8 cellular contexts compared by ENCODE assay signal in genomic region chr2:207530160-207531023, GRCh38. TPM values are rescaled to one million over a fixed set of nuclear protein-coding genes. Genes with fewer than 3 reads are reported as not detected.
A peak's percentile ranks its signal among the peaks of the same experiment; 100 is the strongest.
DNase-seq lines count a peak whose midpoint lies in the region; ATAC-seq and TF ChIP-seq lines count a peak whose summit lies in the region.

No MANE protein-coding gene starts in this region.

- no peaks in the 10 kb centered on the region for H3K27me3 Mint-ChIP-seq in naive B cell

- no peak for DNase-seq in GM12864 (ENCODE audit: low read depth)
- no peak for DNase-seq in NT2/D1 (ENCODE audit: low read depth, low spot score)
- peak; percentile 35 for DNase-seq in activated T-cell treated with anti-CD3 and anti-CD28 coated beads for 4 hours
- DNase-seq in epithelial cell of proximal tubule (ENCODE audit: low read depth): no peak
- peak; percentile 61 for DNase-seq in naive B cell

- peak overlapping the region; percentile 99 for H3K27ac ChIP-seq in subcutaneous abdominal adipose tissue (ENCODE audit: low read depth, low read length)

- H3K27ac Mint-ChIP-seq in naive B cell: peak overlapping the region; percentile 99 to 100 (median 100)

- H3K4me1 Mint-ChIP-seq in naive B cell: peaks cover 43 to 74% (median 54%) of the 10 kb centered on the region in 3 donors

- peak overlapping the region; percentile 87 for H3K4me3 ChIP-seq in GM12864 (ENCODE audit: low read depth, low read length)
- peak overlapping the region; percentile 99 for H3K4me3 ChIP-seq in NT2/D1 (ENCODE audit: insufficient read length, low read depth)
- H3K4me3 ChIP-seq in epithelial cell of proximal tubule (ENCODE audit: low read depth, low read length): peak overlapping the region; percentile 89
- peak overlapping the region; percentile 81 to 99 (median 98) for H3K4me3 ChIP-seq in subcutaneous abdominal adipose tissue (ENCODE audit: low read depth in 1 of 5, low read length in 5 of 5)

- peaks cover 25% of the 10 kb centered on the region for H3K36me3 ChIP-seq in NT2/D1 (ENCODE audit: insufficient read depth, insufficient read length, low read length)
- H3K36me3 ChIP-seq in subcutaneous abdominal adipose tissue (ENCODE audit: control insufficient read depth in 5 of 5, insufficient read depth in 5 of 5, low read length in 5 of 5): no peaks in the 10 kb centered on the region

- peaks cover 4 to 25% of the 10 kb centered on the region in 2 donors for H3K36me3 Mint-ChIP-seq in naive B cell

- peaks cover 0 to 10% (median 0%) of the 10 kb centered on the region in 7 donors for H3K9me3 Mint-ChIP-seq in naive B cell

- no peak for TF ChIP-seq CTCF in GM12864 (IDR thresholded peaks at IDR 0.05; ENCODE audit: low read depth, low read length, missing control alignments)
- TF ChIP-seq CTCF in epithelial cell of proximal tubule (conservative IDR thresholded peaks at IDR 0.05; ENCODE audit: low read depth, low read length): no peak

- H3K27me3 ChIP-seq in NT2/D1 (ENCODE audit: insufficient read depth, insufficient read length) (peaks cover 5% of the 10 kb centered on the region), subcutaneous abdominal adipose tissue (ENCODE audit: control insufficient read depth in 5 of 5, insufficient read depth in 4 of 5, low read length in 5 of 5) (no peaks in the 10 kb centered on the region)

- peak overlapping the region; percentile 97 for H3K9ac ChIP-seq in NT2/D1 (ENCODE audit: insufficient read length, low read depth)
- peak overlapping the region; percentile 90 to 100 (median 98) for H3K9ac ChIP-seq in subcutaneous abdominal adipose tissue (ENCODE audit: low read length in 5 of 5)

- H3K9me3 ChIP-seq in NT2/D1 (ENCODE audit: insufficient read depth, low read length) (no peaks in the 10 kb centered on the region), subcutaneous abdominal adipose tissue (ENCODE audit: control insufficient read depth in 5 of 5, low read length in 5 of 5) (no peaks in the 10 kb centered on the region)

- H3K4me1 ChIP-seq in NT2/D1 (ENCODE audit: insufficient read depth, insufficient read length) (peaks cover 3% of the 10 kb centered on the region), subcutaneous abdominal adipose tissue (ENCODE audit: control insufficient read depth in 5 of 5, insufficient read depth in 5 of 5, low read length in 5 of 5) (peaks cover 0 to 49% (median 40%) of the 10 kb centered on the region in 5 donors)

- peak overlapping the region; percentile 92 to 100 (median 98) for H3K4me3 Mint-ChIP-seq in naive B cell

- ATAC-seq in HG02885 (IDR thresholded peaks at IDR 0.05; ENCODE audit: poor library complexity, unreplicated experiment) (peak; percentile 10), naive B cell (ENCODE audit: low read depth in 2 of 2) (peak; percentile 2 to 3), HG02623 (IDR thresholded peaks at IDR 0.05; ENCODE audit: unreplicated experiment) (no peak)

RNA-seq across cellular contexts. Expression of gene CREB1, which starts 0.6 kb away (rescaled TPM):
- total RNA-seq in epithelial cell of proximal tubule: 27.5 and 28.1 TPM in 2 replicates
- polyA plus RNA-seq in naive B cell (ENCODE audit: low read depth in 6 of 6): 100 to 1,000 TPM in 3 of 6 donors, 10 to 100 TPM in 3; 66.6 to 123 (median 97.2) TPM

Comparison
In these comparisons a context has a peak if more than half of its experiments do, and no peak if none do; other contexts are left out.
1. DNase-seq: peak in activated T-cell treated with anti-CD3 and anti-CD28 coated beads for 4 hours (single experiment) and naive B cell (single experiment); none in GM12864 (single experiment), NT2/D1 (single experiment) and epithelial cell of proximal tubule (single experiment).
2. Peak in every context shown above with its lines, with median percentiles within 50 percentile points of each other: H3K4me3 ChIP-seq.